In the genomic region with DNA sequence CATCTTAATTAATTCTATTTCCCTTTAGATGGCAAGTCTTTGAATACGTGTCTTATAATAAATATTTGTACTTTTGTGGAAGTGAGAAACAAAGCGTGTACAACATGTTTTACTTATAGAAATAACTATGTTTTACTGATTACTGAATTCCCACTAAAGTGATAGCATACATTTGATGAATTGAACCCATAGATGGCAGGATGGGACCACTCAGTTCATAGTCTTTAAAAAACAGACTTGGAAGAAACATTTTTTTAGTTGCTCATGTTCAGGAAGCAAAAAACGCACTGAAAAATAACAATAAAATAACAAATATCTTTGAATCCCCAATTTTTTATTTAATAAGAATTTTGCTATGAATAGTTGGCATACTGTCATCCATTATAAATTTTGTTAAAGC, we compare ENCODE assay signal across 8 cellular contexts.
DNase-seq lines count a peak whose midpoint lies in the region; FAIRE-seq and TF ChIP-seq lines count a peak whose summit lies in the region.

No MANE protein-coding gene starts in this region.

- no peaks in the 10 kb centered on the region for H3K4me1 Mint-ChIP-seq in endothelial cell (ENCODE audit: unreplicated experiment)

- no peak overlapping the region for H3K4me3 Mint-ChIP-seq in endothelial cell (ENCODE audit: unreplicated experiment)

- no peaks in the 10 kb centered on the region for H3K36me3 Mint-ChIP-seq in endothelial cell (ENCODE audit: low read depth, unreplicated experiment)

- H3K27me3 Mint-ChIP-seq in endothelial cell (ENCODE audit: unreplicated experiment) = no peaks in the 10 kb centered on the region

- in situ Hi-C loops in KBM-7 (cut with MboI; ENCODE audit: low pct_unique_long_range_greater_than_20kb, low sequenced_read_pairs) = no loop called here
- in situ Hi-C loops in astrocyte of the cerebellum (cut with HindIII; ENCODE audit: low sequenced_read_pairs) = loop anchor here (25.0 kb wide), 1 partner anchor 449 kb away; no protein-coding TSS in a partner anchor

- no peak for FAIRE-seq in H54 (lab: Jason Lieb, UNC)

- TF ChIP-seq POLR2A in H54 (IDR thresholded peaks at IDR 0.05; ENCODE audit: low read depth, low read length) = no peak

- peak; percentile 32 for TF ChIP-seq CTCF in astrocyte of the cerebellum (IDR thresholded peaks at IDR 0.05; ENCODE audit: low read depth, low read length, missing control alignments)
- no peak for TF ChIP-seq CTCF in endothelial cell (IDR thresholded peaks at IDR 0.05; ENCODE audit: unreplicated experiment)

- no peaks in the 10 kb centered on the region for H3K9me3 Mint-ChIP-seq in endothelial cell (ENCODE audit: unreplicated experiment)

- H3K27ac Mint-ChIP-seq in endothelial cell (ENCODE audit: unreplicated experiment) = no peak overlapping the region

- H3K4me3 ChIP-seq in astrocyte of the cerebellum (ENCODE audit: low read depth, low read length) = no peak overlapping the region

- DNase-seq in COLO829 (ENCODE audit: low spot score) (peak; percentile 4), KBM-7 (peak; percentile 45), astrocyte of the cerebellum (ENCODE audit: low read depth) (peak; percentile 26), kidney tubule cell (ENCODE audit: low spot score) (peak; percentile 3), D341Med (ENCODE audit: low spot score) (no peak), H54 (ENCODE audit: insufficient read length, low spot score) (no peak), AG08396 (ENCODE audit: low spot score) (no peak), endothelial cell (ENCODE audit: low spot score) (no peak)

Comparison
In these comparisons a context has a peak if more than half of its experiments do, and no peak if none do; other contexts are left out.
1. DNase-seq: peak in COLO829 (single experiment), KBM-7 (single experiment), astrocyte of the cerebellum (single experiment) and kidney tubule cell (single experiment); none in D341Med (single experiment), H54 (single experiment), AG08396 (single experiment) and endothelial cell (single experiment).